In genomic region chr7:38429057-38429456, GRCh38 we compare ENCODE assay signal across 25 cellular contexts.
"Had no signal": no experiment of that assay in that cellular context is flagged by ENCODE, and none has a peak within 500 bp of the region (broad histone marks: within the 10 kb centered on the region; RNA-seq: fewer than 3 reads in every experiment).

No MANE protein-coding gene starts in this region.

- H3K4me3 Mint-ChIP-seq: memory B cell; naive thymus-derived CD8-positive, alpha-beta T cell; nephron; neural crest cell; stimulated activated effector memory CD8-positive, alpha-beta T cell treated with anti-CD3 and anti-CD28 coated beads, Interleukin-12 subunit alpha, Interleukin-12 subunit beta, amount 100 ng/mL, for 72 hours; stimulated activated naive CD8-positive, alpha-beta T cell treated with anti-CD3 and anti-CD28 coated beads, Interleukin-15, amount 100 ng/mL, for 72 hours had no signal

- DNase-seq: heart right ventricle; islet precursor cell; left ventricle myocardium inferior; midbrain; mucosa of descending colon; naive thymus-derived CD8-positive, alpha-beta T cell; occipital lobe; right lobe of liver; stimulated activated CD4-positive, alpha-beta T cell treated with anti-CD3 and anti-CD28 coated beads, Interleukin-1b, Interleukin-23, amount 100 ng/mL, for 48 hours; stimulated activated CD4-positive, alpha-beta T cell treated with anti-CD3 and anti-CD28 coated beads, Interleukin-2, amount 100 ng/mL, for 48 hours; stimulated activated naive CD4-positive, alpha-beta T cell treated with Interleukin-2 at 50 U/mL for 16 hours; stimulated activated naive CD8-positive, alpha-beta T cell treated with anti-CD3 and anti-CD28 coated beads, Interleukin-15, amount 100 ng/mL, for 72 hours; substantia nigra had no signal

- H3K9ac ChIP-seq: parathyroid adenoma had no signal

- H3K27me3 Mint-ChIP-seq: naive thymus-derived CD8-positive, alpha-beta T cell; stimulated activated naive CD8-positive, alpha-beta T cell treated with anti-CD3 and anti-CD28 coated beads, Interleukin-15, amount 100 ng/mL, for 72 hours had no signal

- H3K27ac Mint-ChIP-seq: memory B cell; nephron; stimulated activated effector memory CD8-positive, alpha-beta T cell treated with anti-CD3 and anti-CD28 coated beads, Interleukin-12 subunit alpha, Interleukin-12 subunit beta, amount 100 ng/mL, for 72 hours; stimulated activated naive CD8-positive, alpha-beta T cell treated with anti-CD3 and anti-CD28 coated beads, Interleukin-15, amount 100 ng/mL, for 72 hours had no signal

- H3K4me1 Mint-ChIP-seq: neural crest cell had no signal

- ATAC-seq: heart right ventricle; mucosa of descending colon; naive thymus-derived CD8-positive, alpha-beta T cell; right lobe of liver; stimulated activated effector memory CD8-positive, alpha-beta T cell treated with anti-CD3 and anti-CD28 coated beads, Interleukin-12 subunit alpha, Interleukin-12 subunit beta, amount 100 ng/mL, for 72 hours; stimulated activated naive CD8-positive, alpha-beta T cell treated with anti-CD3 and anti-CD28 coated beads, Interleukin-15, amount 100 ng/mL, for 72 hours had no signal

- H3K9me3 Mint-ChIP-seq: nephron; neural crest cell; stimulated activated naive CD8-positive, alpha-beta T cell treated with anti-CD3 and anti-CD28 coated beads, Interleukin-15, amount 100 ng/mL, for 72 hours had no signal

- H3K9me3 ChIP-seq: heart right ventricle, left ventricle myocardium inferior, mucosa of descending colon, neutrophil, right atrium auricular region, right lobe of liver, tibial nerve, upper lobe of left lung, vagina had no signal

- H3K4me1 ChIP-seq: parathyroid adenoma, right lobe of liver, tibial nerve, upper lobe of left lung, vagina had no signal

- H3K79me2 ChIP-seq: hepatocyte, parathyroid adenoma had no signal

- H3K27ac ChIP-seq: heart right ventricle, hepatocyte, left ventricle myocardium inferior, neutrophil, parathyroid adenoma, right atrium auricular region, right lobe of liver, tibial nerve, upper lobe of left lung, vagina had no signal

- H2AFZ ChIP-seq: hepatocyte, parathyroid adenoma had no signal

- H3K4me2 ChIP-seq: hepatocyte, smooth muscle cell had no signal

- H3K36me3 ChIP-seq: heart right ventricle, left ventricle myocardium inferior, neutrophil, right atrium auricular region, right lobe of liver, tibial nerve, upper lobe of left lung, vagina had no signal

- H3K27me3 ChIP-seq: heart right ventricle, hepatocyte, right atrium auricular region, right lobe of liver, tibial nerve, upper lobe of left lung, vagina had no signal

- H3K4me3 ChIP-seq: heart right ventricle, hepatocyte, left ventricle myocardium inferior, mucosa of descending colon, right atrium auricular region, right lobe of liver, smooth muscle cell, tibial nerve, upper lobe of left lung, vagina had no signal

- H3K36me3 Mint-ChIP-seq: stimulated activated effector memory CD8-positive, alpha-beta T cell treated with anti-CD3 and anti-CD28 coated beads, Interleukin-12 subunit alpha, Interleukin-12 subunit beta, amount 100 ng/mL, for 72 hours had no signal
